8 cellular contexts compared by ENCODE assay signal in the genomic region with DNA sequence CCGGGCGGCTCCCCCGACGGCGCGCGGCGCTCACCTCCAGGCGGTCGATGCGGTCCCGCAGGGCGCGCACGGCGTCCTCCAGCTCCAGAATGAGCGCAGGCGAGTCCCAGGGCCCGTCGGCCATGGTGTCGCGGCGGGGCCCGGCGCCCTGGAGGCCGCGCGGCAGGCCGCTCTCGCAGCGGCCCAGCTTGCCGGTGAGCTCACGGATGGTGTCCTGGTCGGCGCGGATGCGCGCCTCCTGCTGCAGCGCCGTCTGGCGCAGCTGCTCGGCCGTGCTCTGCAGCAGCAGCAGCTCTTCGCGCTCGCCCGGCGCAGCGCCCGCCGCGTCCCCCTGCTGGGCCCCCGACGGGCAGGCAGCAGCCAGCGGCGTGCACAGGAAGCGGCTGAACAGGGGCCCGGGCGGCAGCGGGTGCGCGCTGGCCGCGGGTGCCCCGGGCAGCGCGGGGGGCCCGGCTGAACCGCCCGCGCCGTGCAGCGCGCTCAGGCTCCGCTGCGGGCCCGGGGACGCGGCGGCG. TPM values are rescaled to one million over a fixed set of nuclear protein-coding genes. Genes with fewer than 3 reads are reported as not detected.
DNase-seq lines count a peak whose midpoint lies in the region; ATAC-seq and TF ChIP-seq lines count a peak whose summit lies in the region.

No MANE protein-coding gene starts in this region.

- peak; percentile 71 for DNase-seq in COR-L47 (lab: John Stamatoyannopoulos, UW)
- DNase-seq in T1000 (lab: John Stamatoyannopoulos, UW), result peak; percentile 59
- peak; percentile 55 to 85 for DNase-seq in cardiac fibroblast (ENCODE audit: low read depth in 2 of 2)
- DNase-seq in islet precursor cell, result peak; percentile 85
- peak; percentile 19 to 45 for DNase-seq in stimulated activated CD4-positive, alpha-beta T cell treated with anti-CD3 and anti-CD28 coated beads, Interleukin-1b, Interleukin-23, amount 100 ng/mL, for 4 hours (ENCODE audit: low read depth in 2 of 2)
- no peak for DNase-seq in NCI-H526 treated with DMSO at 0.1 percent for 48 hours (lab: John Stamatoyannopoulos, UW)

- H3K9me3 ChIP-seq in HUES64 (ENCODE audit: insufficient read depth, low read depth, low read length), result no peaks in the 10 kb centered on the region

- H3K36me3 ChIP-seq in HUES64 (ENCODE audit: insufficient read depth, low read length), result no peaks in the 10 kb centered on the region

- TF ChIP-seq CTCF in cardiac fibroblast (IDR thresholded peaks at IDR 0.05; ENCODE audit: low read depth, low read length), result no peak

- peak overlapping the region; percentile 54 for H3K9ac ChIP-seq in HUES64 (ENCODE audit: low read depth, low read length)

- H3K4me3 ChIP-seq in HUES64 (ENCODE audit: low read length) (peak overlapping the region; percentile 53), cardiac fibroblast (replicated peaks in 1 of 2; ENCODE audit: low read depth in 2 of 2, low read length in 2 of 2) (peak overlapping the region; percentile 25 to 26)

- under 1% methylated on average over 81 of the region's 81 CpGs for WGBS in HUES64

- H3K27ac ChIP-seq in HUES64 (ENCODE audit: low read depth, low read length), result no peak overlapping the region

- H3K4me1 ChIP-seq in HUES64 (ENCODE audit: insufficient read depth, low read length), result no peaks in the 10 kb centered on the region

- peaks cover 59% of the 10 kb centered on the region for H3K27me3 ChIP-seq in HUES64 (ENCODE audit: insufficient read depth, low read length)

- ATAC-seq in HG02588 (IDR thresholded peaks at IDR 0.05; ENCODE audit: unreplicated experiment), result no peak

RNA-seq across cellular contexts. Expression of a gene that starts 0.6 kb away (rescaled TPM):
- 3.9 TPM for polyA plus RNA-seq in HUES64 (2013, experiment 1 of 2)
- polyA plus RNA-seq in HUES64 (2013, experiment 2 of 2), result 3.5 TPM

RNA-seq across cellular contexts. Expression of a gene that starts 28.8 kb away (rescaled TPM):
- polyA plus RNA-seq in HUES64 (2013, experiment 1 of 2), result 13.3 TPM
- 12.3 TPM for polyA plus RNA-seq in HUES64 (2013, experiment 2 of 2)

RNA-seq across cellular contexts. Expression of a gene that starts 49.3 kb away (rescaled TPM):
- 9.8 TPM for polyA plus RNA-seq in HUES64 (2013, experiment 1 of 2)
- polyA plus RNA-seq in HUES64 (2013, experiment 2 of 2), result 11.5 TPM
